In the genomic region with DNA sequence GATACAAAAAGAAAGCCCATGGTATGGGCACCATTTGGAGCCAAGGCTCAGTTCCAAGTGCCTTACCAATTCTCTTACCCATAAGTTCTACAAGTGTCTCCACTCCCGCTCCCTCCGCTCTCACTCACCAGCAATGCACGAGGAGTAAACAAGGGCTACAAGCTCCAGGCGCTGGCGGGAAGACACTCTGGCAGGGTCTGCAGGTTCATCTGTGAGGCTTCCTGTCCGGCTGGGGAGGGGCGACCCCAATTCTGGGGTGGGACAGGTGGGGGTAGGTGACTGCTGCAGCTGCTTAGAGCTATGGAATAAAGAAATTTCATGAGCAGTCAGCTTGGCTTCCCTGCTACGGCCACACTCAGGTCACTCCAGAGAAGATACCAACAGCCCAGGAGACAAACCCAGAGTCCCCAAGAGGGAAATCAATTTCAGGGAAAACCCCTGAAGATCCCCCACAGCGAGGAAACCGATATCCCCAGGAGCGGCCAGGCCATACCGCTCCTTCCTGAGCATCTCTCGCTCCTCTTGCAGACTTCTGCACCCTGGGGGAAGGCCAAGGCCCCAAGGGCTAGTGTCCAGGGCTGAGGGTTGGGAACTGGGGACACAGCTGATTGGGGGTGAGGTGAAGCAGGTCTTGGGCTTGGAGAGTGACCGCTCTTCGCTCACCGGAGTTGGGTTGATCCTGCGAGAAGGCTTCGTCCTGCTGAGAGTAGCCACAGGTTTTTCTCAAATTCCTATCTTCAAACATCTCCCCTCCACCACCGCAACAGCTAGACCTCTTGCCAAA, we compare ENCODE assay signal across 8 cellular contexts. TPM values are rescaled to one million over a fixed set of nuclear protein-coding genes. Genes with fewer than 3 reads are reported as not detected.
A peak's percentile ranks its signal among the peaks of the same experiment; 100 is the strongest.
DNase-seq lines count a peak whose midpoint lies in the region; ATAC-seq and TF ChIP-seq lines count a peak whose summit lies in the region.

No MANE protein-coding gene starts in this region.

- WGBS in stomach, 5 donors: 81 to 87% (median 84%) methylated on average over 19 of the region's 19 CpGs

- TF ChIP-seq CTCF in stomach (IDR thresholded peaks at IDR 0.05): no peak

- no peaks in the 10 kb centered on the region for H3K9me3 Mint-ChIP-seq in T-helper 1 cell treated with Interleukin-12 subunit alpha and Interleukin-12 subunit beta and Interleukin-4 antibody, amounts not matched to agents 30 μg/mL and 1 μg/mL, for 36 hours
- H3K9me3 Mint-ChIP-seq in activated T-helper 2 cell treated with anti-CD3 and anti-CD28 coated beads, Interferon-gamma antibody, Interleukin-2, Interleukin-4, amounts not matched to agents 10 μg/mL and 5 μg/mL and 100 μg/mL, durations not matched to agents 14 hours and 24 hours and 36 hours: no peaks in the 10 kb centered on the region

- no peaks in the 10 kb centered on the region for H3K27me3 Mint-ChIP-seq in T-helper 1 cell treated with Interleukin-12 subunit alpha and Interleukin-12 subunit beta and Interleukin-4 antibody, amounts not matched to agents 30 μg/mL and 1 μg/mL, for 36 hours (ENCODE audit: low read depth)
- H3K27me3 Mint-ChIP-seq in activated T-helper 2 cell treated with anti-CD3 and anti-CD28 coated beads, Interferon-gamma antibody, Interleukin-2, Interleukin-4, amounts not matched to agents 10 μg/mL and 5 μg/mL and 100 μg/mL, durations not matched to agents 14 hours and 24 hours and 36 hours (ENCODE audit: low read depth): no peaks in the 10 kb centered on the region

- peak overlapping the region; percentile 36 for H3K27ac Mint-ChIP-seq in T-helper 1 cell treated with Interleukin-12 subunit alpha and Interleukin-12 subunit beta and Interleukin-4 antibody, amounts not matched to agents 30 μg/mL and 1 μg/mL, for 36 hours
- peak overlapping the region; percentile 58 for H3K27ac Mint-ChIP-seq in activated T-helper 2 cell treated with anti-CD3 and anti-CD28 coated beads, Interferon-gamma antibody, Interleukin-2, Interleukin-4, amounts not matched to agents 10 μg/mL and 5 μg/mL and 100 μg/mL, durations not matched to agents 14 hours and 24 hours and 36 hours

- H3K36me3 ChIP-seq in iPS-20b (ENCODE audit: insufficient read depth, low read depth, low read length) (peaks cover 46% of the 10 kb centered on the region), stomach (peaks cover 15 to 49% (median 41%) of the 10 kb centered on the region in 4 donors)

- DNase-seq in T-helper 1 cell: no peak
- no peak for DNase-seq in activated T-helper 2 cell treated with anti-CD3 and anti-CD28 coated beads, Interferon-gamma antibody, Interleukin-2, Interleukin-4, amounts not matched to agents 10 μg/mL and 5 μg/mL and 100 μg/mL, durations not matched to agents 14 hours and 24 hours and 36 hours (ENCODE audit: low spot score)
- DNase-seq in stomach: no peak
- no peak for DNase-seq in stimulated activated naive CD4-positive, alpha-beta T cell (lab: John Stamatoyannopoulos, UW)
- no peak for DNase-seq in NCI-H446 (lab: John Stamatoyannopoulos, UW)

- intact Hi-C loops in activated T-helper 2 cell treated with anti-CD3 and anti-CD28 coated beads, Interferon-gamma antibody, Interleukin-2, Interleukin-4, amounts not matched to agents 10 μg/mL and 5 μg/mL and 100 μg/mL, durations not matched to agents 14 hours and 24 hours and 36 hours (cut with micrococcal nuclease): loop anchor here (2.0 kb wide), 1 partner anchor 55 kb away; no protein-coding TSS in a partner anchor
- intact Hi-C loops in stomach (cut with DNase I; ENCODE audit: low total_unique reads): loop anchor here (10.0 kb wide), 1 partner anchor 189 kb away; a partner anchor contains a TSS

- H3K27ac ChIP-seq in iPS-20b (ENCODE audit: low read length) (no peak overlapping the region), stomach (peak overlapping the region in 3 of 5 donors; percentile 84 to 94 (median 89))

- peaks cover 14% of the 10 kb centered on the region for H3K4me1 Mint-ChIP-seq in T-helper 1 cell treated with Interleukin-12 subunit alpha and Interleukin-12 subunit beta and Interleukin-4 antibody, amounts not matched to agents 30 μg/mL and 1 μg/mL, for 36 hours (ENCODE audit: low read depth)
- H3K4me1 Mint-ChIP-seq in activated T-helper 2 cell treated with anti-CD3 and anti-CD28 coated beads, Interferon-gamma antibody, Interleukin-2, Interleukin-4, amounts not matched to agents 10 μg/mL and 5 μg/mL and 100 μg/mL, durations not matched to agents 14 hours and 24 hours and 36 hours (ENCODE audit: low read depth): peaks cover 6% of the 10 kb centered on the region

- H3K4me3 ChIP-seq in iPS-20b (ENCODE audit: low read length) (peak overlapping the region; percentile 75), stomach (peak overlapping the region; percentile 82 to 90 (median 88))

- no peak for TF ChIP-seq EP300 in stomach (IDR thresholded peaks at IDR 0.05)

- H3K9me3 ChIP-seq in iPS-20b (ENCODE audit: insufficient read depth, low read depth, low read length) (no peaks in the 10 kb centered on the region), stomach (no peaks in the 10 kb centered on the region)

- TF ChIP-seq POLR2A in stomach (IDR thresholded peaks at IDR 0.05): no peak

- peaks cover 20% of the 10 kb centered on the region for H3K36me3 Mint-ChIP-seq in T-helper 1 cell treated with Interleukin-12 subunit alpha and Interleukin-12 subunit beta and Interleukin-4 antibody, amounts not matched to agents 30 μg/mL and 1 μg/mL, for 36 hours (ENCODE audit: low read depth)
- peaks cover 41% of the 10 kb centered on the region for H3K36me3 Mint-ChIP-seq in activated T-helper 2 cell treated with anti-CD3 and anti-CD28 coated beads, Interferon-gamma antibody, Interleukin-2, Interleukin-4, amounts not matched to agents 10 μg/mL and 5 μg/mL and 100 μg/mL, durations not matched to agents 14 hours and 24 hours and 36 hours (ENCODE audit: low read depth)

- H3K4me1 ChIP-seq in iPS-20b (ENCODE audit: insufficient read depth, low read length): peaks cover 5% of the 10 kb centered on the region; the same call in 1 of the 2 replicates
- peaks cover 12 to 33% (median 24%) of the 10 kb centered on the region in 4 donors for H3K4me1 ChIP-seq in stomach

- H3K9ac ChIP-seq in iPS-20b (ENCODE audit: low read depth, low read length): peak overlapping the region; percentile 88; the same call in 1 of the 2 replicates

- H3K27me3 ChIP-seq in iPS-20b (ENCODE audit: insufficient read depth, low read length): peaks cover 6% of the 10 kb centered on the region; the same call in 1 of the 2 replicates
- no peaks in the 10 kb centered on the region for H3K27me3 ChIP-seq in stomach

- ATAC-seq in HG02571 (IDR thresholded peaks at IDR 0.05; ENCODE audit: unreplicated experiment): no peak

- peak overlapping the region; percentile 71 for H3K4me3 Mint-ChIP-seq in T-helper 1 cell treated with Interleukin-12 subunit alpha and Interleukin-12 subunit beta and Interleukin-4 antibody, amounts not matched to agents 30 μg/mL and 1 μg/mL, for 36 hours
- H3K4me3 Mint-ChIP-seq in activated T-helper 2 cell treated with anti-CD3 and anti-CD28 coated beads, Interferon-gamma antibody, Interleukin-2, Interleukin-4, amounts not matched to agents 10 μg/mL and 5 μg/mL and 100 μg/mL, durations not matched to agents 14 hours and 24 hours and 36 hours (ENCODE audit: low read depth): peak overlapping the region; percentile 77

RNA-seq across cellular contexts. Expression of a gene that starts 1.4 kb away (rescaled TPM):
- 24.2 and 26.6 TPM in 2 replicates for total RNA-seq in activated T-helper 2 cell treated with anti-CD3 and anti-CD28 coated beads, Interferon-gamma antibody, Interleukin-2, Interleukin-4, amounts not matched to agents 10 μg/mL and 5 μg/mL and 100 μg/mL, durations not matched to agents 14 hours and 24 hours and 36 hours
- total RNA-seq in stomach: 10 to 100 TPM in 4 of 5 donors, 1 to 10 TPM in 1; 5.8 to 27.2 (median 12.8) TPM
- polyA plus RNA-seq in stomach: 1 to 10 TPM; 4.7 to 9.8 (median 5.9) TPM
